ENCODE assay signal across 1 cellular context in genomic region chr1:1431845-1432565, GRCh38.
A peak's percentile ranks its signal among the peaks of the same experiment; 100 is the strongest.
TF ChIP-seq lines count a peak whose summit lies in the region.

No MANE protein-coding gene starts in this region.

TF ChIP-seq in HepG2, 621 proteins besides CTCF, POLR2A, EP300 and RAD21 (continued from another document and continues in another):
- TF ChIP-seq BCLAF1 (IDR thresholded peaks at IDR 0.05) (no peak), NCOA1 (CRISPR knock-in tag; IDR thresholded peaks at IDR 0.05) (no peak; the same call in 1 of the 2 replicates), AHDC1 (CRISPR knock-in tag; IDR thresholded peaks at IDR 0.05; ENCODE audit: borderline replicate concordance) (no peak), TEAD3 (CRISPR knock-in tag; optimal IDR thresholded peaks at IDR 0.05; ENCODE audit: borderline replicate concordance) (peak; percentile 66), KIAA2018 (CRISPR knock-in tag; IDR thresholded peaks at IDR 0.05; ENCODE audit: borderline replicate concordance) (no peak), ARID2 (CRISPR knock-in tag; IDR thresholded peaks at IDR 0.05; ENCODE audit: borderline replicate concordance) (no peak), ZBTB34 (CRISPR knock-in tag; IDR thresholded peaks at IDR 0.05) (no peak), LBX2 (CRISPR knock-in tag; IDR thresholded peaks at IDR 0.05; ENCODE audit: borderline replicate concordance) (0 out of 2 replicates have a peak, but pooled peaks have one; percentile 25), ETS1 (CRISPR knock-in tag; IDR thresholded peaks at IDR 0.05) (no peak; the same call in 1 of the 2 replicates), IRF9 (CRISPR knock-in tag; IDR thresholded peaks at IDR 0.05; ENCODE audit: borderline replicate concordance) (peak; percentile 59; the same call in 1 of the 2 replicates), DNMT1 (CRISPR knock-in tag; IDR thresholded peaks at IDR 0.05) (no peak), ZNF772 (CRISPR knock-in tag; IDR thresholded peaks at IDR 0.05) (peak; percentile 83), ATF5 (CRISPR knock-in tag; IDR thresholded peaks at IDR 0.05; ENCODE audit: low read depth) (no peak), ZNF510 (CRISPR knock-in tag; IDR thresholded peaks at IDR 0.05; ENCODE audit: low read depth) (no peak), RARA (CRISPR knock-in tag; IDR thresholded peaks at IDR 0.05) (peak; percentile 89), ZZZ3 (CRISPR knock-in tag; IDR thresholded peaks at IDR 0.05; ENCODE audit: borderline replicate concordance) (no peak), NR1H2 (CRISPR knock-in tag; IDR thresholded peaks at IDR 0.05; ENCODE audit: borderline replicate concordance, low read depth) (no peak), NAIF1 (CRISPR knock-in tag; IDR thresholded peaks at IDR 0.05; ENCODE audit: borderline replicate concordance) (no peak), TOE1 (CRISPR knock-in tag; IDR thresholded peaks at IDR 0.05) (peak; percentile 27; the same call in 1 of the 2 replicates), MLXIP (CRISPR knock-in tag; IDR thresholded peaks at IDR 0.05; ENCODE audit: borderline replicate concordance) (no peak), ZNF292 (CRISPR knock-in tag; IDR thresholded peaks at IDR 0.05; ENCODE audit: borderline replicate concordance, low read depth) (peak; percentile 45; the same call in 1 of the 2 replicates), TCF7 (IDR thresholded peaks at IDR 0.05; ENCODE audit: low read depth) (no peak), RAD51 (IDR thresholded peaks at IDR 0.05; ENCODE audit: borderline replicate concordance) (no peak), HNF4G (IDR thresholded peaks at IDR 0.05; ENCODE audit: borderline replicate concordance, low read depth, low read length) (peak; percentile 24; the same call in 1 of the 2 replicates), HNF4G (CRISPR knock-in tag; IDR thresholded peaks at IDR 0.05; ENCODE audit: borderline replicate concordance, low read depth) (no peak), ZNF552 (CRISPR knock-in tag; IDR thresholded peaks at IDR 0.05; ENCODE audit: borderline replicate concordance) (no peak), SRY (CRISPR knock-in tag; IDR thresholded peaks at IDR 0.05) (no peak; the same call in none of the 2 replicates), CREM (IDR thresholded peaks at IDR 0.05) (peak; percentile 49; the same call in 1 of the 2 replicates), CREM (CRISPR knock-in tag; IDR thresholded peaks at IDR 0.05) (no peak)
